ENCODE assay signal across 8 cellular contexts in the genomic region with DNA sequence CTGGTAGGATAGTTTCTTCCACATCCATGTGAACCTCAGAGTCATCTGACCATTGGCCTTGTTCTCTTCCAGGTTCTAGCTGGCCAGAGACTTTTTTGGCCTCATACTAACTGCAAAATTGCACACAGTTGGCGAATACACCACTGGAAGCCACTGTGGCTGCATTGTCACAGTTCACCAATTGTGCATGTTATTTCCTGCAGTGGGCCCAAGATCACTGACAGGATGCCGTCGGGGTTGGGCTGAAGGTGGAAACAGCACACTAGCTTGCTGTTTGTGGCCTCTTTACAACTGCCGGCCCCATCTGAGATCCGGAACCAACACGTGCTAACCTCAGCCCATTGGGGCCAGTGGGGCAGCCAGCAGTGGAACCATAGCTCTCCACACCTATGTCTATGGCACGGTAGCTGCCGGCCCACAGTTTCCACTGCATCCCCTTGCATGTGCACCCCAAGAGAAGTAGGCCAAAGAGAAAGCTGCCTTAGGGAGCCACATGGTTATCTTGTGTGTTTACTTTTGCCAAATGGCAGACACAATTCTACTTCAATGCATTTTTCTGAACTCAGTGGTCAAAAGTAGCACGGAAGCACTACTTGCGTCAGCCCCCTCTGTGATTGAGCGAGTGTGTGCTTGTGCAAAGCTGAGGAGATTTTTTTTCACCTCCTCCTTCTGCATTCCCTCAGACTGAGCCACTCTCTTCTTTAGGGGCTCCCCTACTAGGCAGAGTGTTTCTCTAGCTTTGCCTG.
DNase-seq lines count a peak whose midpoint lies in the region; ATAC-seq and TF ChIP-seq lines count a peak whose summit lies in the region.

No MANE protein-coding gene starts in this region.

- H3K27me3 ChIP-seq in MM.1S (replicated peaks; ENCODE audit: insufficient read depth, low read length) (no peaks in the 10 kb centered on the region), hepatocyte (no peaks in the 10 kb centered on the region), foreskin keratinocyte (no peaks in the 10 kb centered on the region)

- TF ChIP-seq CTCF in MM.1S (IDR thresholded peaks at IDR 0.05; ENCODE audit: low read length) (no peak), hepatocyte (IDR thresholded peaks at IDR 0.05; ENCODE audit: poor library complexity) (no peak), foreskin keratinocyte (conservative IDR thresholded peaks at IDR 0.05) (no peak)

- 90% methylated on average over 11 of the region's 11 CpGs for WGBS in hepatocyte (ENCODE audit: low lambda C conversion rate, missing lambda C conversion rate)

- no peak overlapping the region for H3K27ac ChIP-seq in MM.1S (ENCODE audit: low read length)
- H3K27ac ChIP-seq in hepatocyte, result no peak overlapping the region
- H3K27ac ChIP-seq in foreskin keratinocyte, result no peak overlapping the region

- DNase-seq in activated CD8-positive, alpha-beta memory T cell treated with anti-CD3 and anti-CD28 coated beads for 48 hours (ENCODE audit: low read depth in 2 of 3, low spot score in 2 of 3), result peak in 2 of 3 experiments; percentile 6 to 40
- peak; percentile 54 for DNase-seq in kidney tubule cell (ENCODE audit: low spot score)
- peak; percentile 24 to 66 (median 48) for DNase-seq in stimulated activated naive CD4-positive, alpha-beta T cell (lab: John Stamatoyannopoulos, UW)
- DNase-seq in MM.1S, result no peak
- DNase-seq in hepatocyte (ENCODE audit: low spot score), result no peak
- DNase-seq in foreskin keratinocyte, result no peak

- no peaks in the 10 kb centered on the region for H3K79me2 ChIP-seq in MM.1S (ENCODE audit: low read length)
- H3K79me2 ChIP-seq in hepatocyte, result no peaks in the 10 kb centered on the region

- no peak overlapping the region for H3K4me3 ChIP-seq in MM.1S (ENCODE audit: low read length)
- H3K4me3 ChIP-seq in hepatocyte, result no peak overlapping the region

- no peaks in the 10 kb centered on the region for H3K9me2 ChIP-seq in MM.1S (replicated peaks; ENCODE audit: insufficient read depth, low read length)
- no peaks in the 10 kb centered on the region for H3K9me2 ChIP-seq in hepatocyte (replicated peaks; ENCODE audit: insufficient read depth)

- H4K20me1 ChIP-seq in MM.1S (ENCODE audit: insufficient read depth, low read length) (no peaks in the 10 kb centered on the region), hepatocyte (ENCODE audit: insufficient read depth, poor library complexity, severe bottlenecking) (no peaks in the 10 kb centered on the region)

- no peaks in the 10 kb centered on the region for H3F3A ChIP-seq in MM.1S (ENCODE audit: insufficient read depth, low read length)

- H3K4me1 ChIP-seq in MM.1S (ENCODE audit: low read length) (peaks cover 12% of the 10 kb centered on the region; the same call in 1 of the 2 replicates), hepatocyte (ENCODE audit: insufficient read depth) (peaks cover 30% of the 10 kb centered on the region), foreskin keratinocyte (peaks cover 9% of the 10 kb centered on the region)

- H3K9me3 ChIP-seq in MM.1S (replicated peaks; ENCODE audit: insufficient read depth, low read length) (no peaks in the 10 kb centered on the region), hepatocyte (ENCODE audit: low read depth) (no peaks in the 10 kb centered on the region)

- no peak overlapping the region for H3K4me2 ChIP-seq in MM.1S (ENCODE audit: low read depth, low read length)
- H3K4me2 ChIP-seq in hepatocyte, result no peak overlapping the region

- H2AFZ ChIP-seq in MM.1S (ENCODE audit: low read length) (no peak overlapping the region), hepatocyte (no peak overlapping the region)

- no peaks in the 10 kb centered on the region for H3K36me3 ChIP-seq in MM.1S (replicated peaks; ENCODE audit: insufficient read depth, low read length)
- no peaks in the 10 kb centered on the region for H3K36me3 ChIP-seq in hepatocyte (replicated peaks; ENCODE audit: insufficient read depth, low read depth)

- ATAC-seq in GM18861 (IDR thresholded peaks at IDR 0.05; ENCODE audit: unreplicated experiment) (peak; percentile 27), HG03095 (IDR thresholded peaks at IDR 0.05; ENCODE audit: unreplicated experiment) (peak; percentile 34), foreskin keratinocyte (no peak)

- no peak overlapping the region for H3K9ac ChIP-seq in MM.1S (ENCODE audit: low read length)

Comparison
In these comparisons a context has a peak if more than half of its experiments do, and no peak if none do; other contexts are left out.
1. DNase-seq: peak in activated CD8-positive, alpha-beta memory T cell treated with anti-CD3 and anti-CD28 coated beads for 48 hours (2 of 3), kidney tubule cell (single experiment) and stimulated activated naive CD4-positive, alpha-beta T cell (6 of 6); none in MM.1S (single experiment), hepatocyte (single experiment) and foreskin keratinocyte (0 of 2).